In genomic region chr7:117385340-117386124, GRCh38 we compare ENCODE assay signal across 8 cellular contexts. TPM values are rescaled to one million over a fixed set of nuclear protein-coding genes. Genes with fewer than 3 reads are reported as not detected.
A peak's percentile ranks its signal among the peaks of the same experiment; 100 is the strongest.
DNase-seq lines count a peak whose midpoint lies in the region; ATAC-seq and TF ChIP-seq lines count a peak whose summit lies in the region.

No MANE protein-coding gene starts in this region.

- H3K9me3 Mint-ChIP-seq in activated CD8-positive, alpha-beta T cell treated with anti-CD3 and anti-CD28 coated beads for 36 hours, result peaks cover 11% of the 10 kb centered on the region

- H3K27ac Mint-ChIP-seq in activated CD8-positive, alpha-beta T cell treated with anti-CD3 and anti-CD28 coated beads for 36 hours, result no peak overlapping the region

- no peaks in the 10 kb centered on the region for H3K36me3 Mint-ChIP-seq in activated CD8-positive, alpha-beta T cell treated with anti-CD3 and anti-CD28 coated beads for 36 hours (ENCODE audit: low read depth)

- no peak overlapping the region for H3K4me3 Mint-ChIP-seq in activated CD8-positive, alpha-beta T cell treated with anti-CD3 and anti-CD28 coated beads for 36 hours

- 56 to 63% methylated on average over 7 of the region's 7 CpGs for WGBS in heart right ventricle, 2 donors

- CTCF ChIA-PET in activated CD8-positive, alpha-beta T cell treated with anti-CD3 and anti-CD28 coated beads for 36 hours (lab: Charles Lee), result no interaction called here

- ATAC-seq in heart right ventricle (no peak), HG03354 (IDR thresholded peaks at IDR 0.05; ENCODE audit: poor library complexity, severe bottlenecking, unreplicated experiment) (peak; percentile 64)
- no peak for ATAC-seq in activated CD8-positive, alpha-beta T cell treated with anti-CD3 and anti-CD28 coated beads for 36 hours

- no peaks in the 10 kb centered on the region for H3K4me1 Mint-ChIP-seq in activated CD8-positive, alpha-beta T cell treated with anti-CD3 and anti-CD28 coated beads for 36 hours (ENCODE audit: low read depth)

- H3K9me3 ChIP-seq in heart right ventricle (peaks cover 0 to 15% (median 4%) of the 10 kb centered on the region in 11 donors), right atrium auricular region (no peaks in the 10 kb centered on the region), SK-N-MC (ENCODE audit: low read depth, low read length) (peaks cover 6% of the 10 kb centered on the region; the same call in 1 of the 2 replicates)

- no peak overlapping the region for H3K27ac ChIP-seq in heart right ventricle
- no peak overlapping the region for H3K27ac ChIP-seq in right atrium auricular region
- H3K27ac ChIP-seq in SK-N-MC, result no peak overlapping the region

- H3K9ac ChIP-seq in SK-N-MC (ENCODE audit: insufficient read length), result no peak overlapping the region

- H3K27me3 Mint-ChIP-seq in activated CD8-positive, alpha-beta T cell treated with anti-CD3 and anti-CD28 coated beads for 36 hours, result no peaks in the 10 kb centered on the region

- H3K36me3 ChIP-seq in heart right ventricle, result no peaks in the 10 kb centered on the region
- no peaks in the 10 kb centered on the region for H3K36me3 ChIP-seq in right atrium auricular region
- H3K36me3 ChIP-seq in SK-N-MC (ENCODE audit: insufficient read depth, low read length), result no peaks in the 10 kb centered on the region

- peak in 8 of 9 donors; percentile 14 to 59 (median 42) for TF ChIP-seq CTCF in heart right ventricle (IDR thresholded peaks at IDR 0.05)
- TF ChIP-seq CTCF in right atrium auricular region (IDR thresholded peaks at IDR 0.05), result peak in 1 of 2 donors; percentile 50
- no peak for TF ChIP-seq CTCF in activated CD8-positive, alpha-beta T cell treated with anti-CD3 and anti-CD28 coated beads for 36 hours (IDR thresholded peaks at IDR 0.05)

- intact Hi-C loops in heart right ventricle (cut with DNase I), result loop anchor here in 5 of 10 donors (5.0 to 10.0 kb wide), 3 partner anchors 171 to 451 kb away; no protein-coding TSS in a partner anchor
- intact Hi-C loops in activated CD8-positive, alpha-beta T cell treated with anti-CD3 and anti-CD28 coated beads for 36 hours (cut with micrococcal nuclease), result no loop called here

- POLR2A ChIA-PET in activated CD8-positive, alpha-beta T cell treated with anti-CD3 and anti-CD28 coated beads for 36 hours (lab: Charles Lee), result no interaction called here

- no peaks in the 10 kb centered on the region for H3K4me1 ChIP-seq in heart right ventricle
- H3K4me1 ChIP-seq in right atrium auricular region, result no peaks in the 10 kb centered on the region

- no peak for DNase-seq in heart right ventricle
- no peak for DNase-seq in right atrium auricular region (ENCODE audit: low spot score)
- no peak for DNase-seq in SK-N-MC (ENCODE audit: low read depth, low spot score)
- peak; percentile 42 for DNase-seq in kidney tubule cell (ENCODE audit: low spot score)
- DNase-seq in T-helper 1 cell, result no peak
- DNase-seq in activated CD8-positive, alpha-beta T cell treated with anti-CD3 and anti-CD28 coated beads for 36 hours, result no peak
- no peak for DNase-seq in GM19240 (ENCODE audit: insufficient read length, low spot score)

- H3K27me3 ChIP-seq in heart right ventricle, result peaks cover 0 to 3% (median 0%) of the 10 kb centered on the region in 7 donors
- H3K27me3 ChIP-seq in right atrium auricular region, result no peaks in the 10 kb centered on the region

- H3K4me3 ChIP-seq in heart right ventricle (no peak overlapping the region), right atrium auricular region (no peak overlapping the region), SK-N-MC (0 out of 2 replicates have a peak overlapping the region, but pooled peaks have one; percentile 15)

RNA-seq across cellular contexts. Expression of gene ASZ1, which starts 41.8 kb away (rescaled TPM):
- total RNA-seq in heart right ventricle (not detected), right atrium auricular region (not detected)
- not detected for polyA plus RNA-seq in heart right ventricle
- total RNA-seq in activated CD8-positive, alpha-beta T cell treated with anti-CD3 and anti-CD28 coated beads for 36 hours, result not detected
